Comparison of ENCODE assay signal across 8 cellular contexts in genomic region chr7:19442016-19442785, GRCh38.
DNase-seq lines count a peak whose midpoint lies in the region.

No MANE protein-coding gene starts in this region.

- DNase-seq in EH (ENCODE audit: low read depth) (peak; percentile 70), HK-2 (ENCODE audit: unreplicated experiment) (peak; percentile 14), SK-N-DZ (ENCODE audit: low spot score) (peak; percentile 43), immature natural killer cell (peak; percentile 13 to 18 (median 17)), 8988T (no peak), D341Med (ENCODE audit: low spot score) (no peak), anterior cingulate cortex (lab: John Stamatoyannopoulos, UW) (no peak), DMS153 treated with DMSO at 0.1 percent for 48 hours (lab: John Stamatoyannopoulos, UW; ENCODE audit: unreplicated experiment) (no peak)

- H3K36me3 Mint-ChIP-seq in immature natural killer cell, result no peaks in the 10 kb centered on the region

- peaks cover 0 to 4% of the 10 kb centered on the region in 2 donors for H3K4me1 Mint-ChIP-seq in immature natural killer cell

- H3K27me3 Mint-ChIP-seq in immature natural killer cell (ENCODE audit: low read depth in 3 of 3), result peaks cover 0 to 2% (median 0%) of the 10 kb centered on the region in 3 donors

- no peak overlapping the region for H3K4me3 Mint-ChIP-seq in immature natural killer cell

- H3K27ac Mint-ChIP-seq in immature natural killer cell, result no peak overlapping the region

- no peaks in the 10 kb centered on the region for H3K9me3 Mint-ChIP-seq in immature natural killer cell

Comparison
In these comparisons a context has a peak if more than half of its experiments do, and no peak if none do; other contexts are left out.
1. DNase-seq: peak in EH (single experiment), HK-2 (single experiment), SK-N-DZ (single experiment) and immature natural killer cell (3 of 3); none in 8988T (single experiment), D341Med (single experiment), anterior cingulate cortex (0 of 58) and DMS153 treated with DMSO at 0.1 percent for 48 hours (single experiment).